Comparison of ENCODE assay signal across 2 cellular contexts in genomic region chrX:120761810-120762209, GRCh38.
TF ChIP-seq lines count a peak whose summit lies in the region.

No MANE protein-coding gene starts in this region.

TF ChIP-seq in IMR-90, 13 proteins besides CTCF, POLR2A, EP300 and RAD21:
- no peak for TF ChIP-seq MAZ (IDR thresholded peaks at IDR 0.05; ENCODE audit: borderline replicate concordance, low read depth, low read length)
- TF ChIP-seq RCOR1 (IDR thresholded peaks at IDR 0.05; ENCODE audit: insufficient replicate concordance, low read length) = no peak
- TF ChIP-seq MAFK (IDR thresholded peaks at IDR 0.05; ENCODE audit: low read depth, low read length) = no peak
- no peak for TF ChIP-seq RFX5 (IDR thresholded peaks at IDR 0.05; ENCODE audit: low read depth, low read length)
- TF ChIP-seq ELK1 (IDR thresholded peaks at IDR 0.05; ENCODE audit: borderline replicate concordance, low read depth, low read length) = no peak
- TF ChIP-seq USF2 (IDR thresholded peaks at IDR 0.05; ENCODE audit: low read depth, low read length) = no peak
- no peak for TF ChIP-seq BHLHE40 (IDR thresholded peaks at IDR 0.05; ENCODE audit: low read depth, low read length)

TF ChIP-seq in HepG2, 621 proteins besides CTCF, POLR2A, EP300 and RAD21:
- TF ChIP-seq FUBP1 (CRISPR knock-in tag; IDR thresholded peaks at IDR 0.05; ENCODE audit: borderline replicate concordance) (no peak), NR2F2 (IDR thresholded peaks at IDR 0.05; ENCODE audit: borderline replicate concordance, low read depth) (no peak), SUZ12 (IDR thresholded peaks at IDR 0.05; ENCODE audit: low read depth, low read length) (no peak), HNRNPH1 (optimal IDR thresholded peaks at IDR 0.05; ENCODE audit: low read depth, low read length) (no peak), ASH2L (IDR thresholded peaks at IDR 0.05; ENCODE audit: insufficient read length, low read depth, low read length) (no peak), ZNF563 (CRISPR knock-in tag; IDR thresholded peaks at IDR 0.05) (no peak), MEIS1 (CRISPR knock-in tag; IDR thresholded peaks at IDR 0.05; ENCODE audit: borderline replicate concordance) (no peak), ZNF318 (CRISPR knock-in tag; IDR thresholded peaks at IDR 0.05) (no peak), MAF1 (CRISPR knock-in tag; IDR thresholded peaks at IDR 0.05; ENCODE audit: borderline replicate concordance) (no peak), XBP1 (CRISPR knock-in tag; IDR thresholded peaks at IDR 0.05) (no peak)
